ENCODE assay signal across 8 cellular contexts in the genomic region with DNA sequence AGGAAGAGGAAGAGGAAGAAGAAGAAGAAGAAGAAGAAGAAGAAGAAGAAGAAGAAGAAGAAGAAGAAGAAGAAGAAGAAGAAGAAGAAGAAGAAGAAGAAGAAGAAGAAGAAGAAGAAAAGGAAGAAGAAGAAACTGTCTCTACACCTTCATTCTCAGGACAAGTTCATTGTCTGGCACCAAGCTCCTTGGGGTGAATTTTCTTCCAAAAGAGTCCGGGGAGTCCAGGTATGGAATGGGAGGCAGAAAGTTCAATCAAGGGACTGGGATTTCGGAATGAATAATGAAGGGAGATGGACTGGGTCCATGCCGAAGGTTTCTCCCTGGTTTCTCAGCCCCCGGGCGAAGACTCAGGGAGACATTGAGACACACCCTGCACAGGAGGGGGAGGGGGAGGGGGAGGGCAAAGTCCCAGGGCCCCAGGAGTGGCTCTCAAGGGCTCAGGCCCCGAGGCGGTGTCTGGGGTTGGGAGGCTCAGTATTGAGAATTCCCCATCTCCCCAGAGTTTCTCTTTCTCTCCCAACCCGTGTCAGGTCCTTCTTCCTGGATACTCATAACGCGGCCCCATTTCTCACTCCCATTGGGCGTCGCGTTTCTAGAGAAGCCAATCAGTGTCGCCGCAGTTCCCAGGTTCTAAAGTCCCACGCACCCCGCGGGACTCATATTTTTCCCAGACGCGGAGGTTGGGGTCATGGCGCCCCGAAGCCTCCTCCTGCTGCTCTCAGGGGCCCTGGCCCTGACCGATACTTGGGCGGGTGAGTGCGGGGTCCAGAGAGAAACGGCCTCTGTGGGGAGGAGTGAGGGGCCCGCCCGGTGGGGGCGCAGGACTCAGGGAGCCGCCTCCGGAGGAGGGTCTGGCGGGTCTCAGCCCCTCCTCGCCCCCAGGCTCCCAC. TPM values are rescaled to one million over a fixed set of nuclear protein-coding genes. Genes with fewer than 3 reads are reported as not detected.
DNase-seq lines count a peak whose midpoint lies in the region; ATAC-seq and TF ChIP-seq lines count a peak whose summit lies in the region.

A gene (plus strand): TSS at position 662 of the 893 bp plus-strand sequence. CDS start 30 bp downstream, at position 692.

- peak; percentile 90 for DNase-seq in CD14-positive monocyte (ENCODE audit: low spot score)
- DNase-seq in SK-MEL-5 (ENCODE audit: low read depth, low spot score): peak; percentile 93
- DNase-seq in activated naive CD4-positive, alpha-beta T cell treated with anti-CD3 and anti-CD28 coated beads, Interleukin-2, amount 50 U/mL, for 72 hours (ENCODE audit: low spot score in 2 of 2): peak; percentile 77 to 89
- DNase-seq in glutamatergic neuron: peak; percentile 48
- peak; percentile 85 for DNase-seq in omental fat pad (ENCODE audit: low spot score)
- peak; percentile 89 for DNase-seq in superior temporal gyrus (ENCODE audit: extremely low spot score)

- H3K36me3 Mint-ChIP-seq in CD14-positive monocyte (peaks cover 40 to 41% of the 10 kb centered on the region in 2 donors), glutamatergic neuron (ENCODE audit: unreplicated experiment) (no peaks in the 10 kb centered on the region)
- H3K36me3 Mint-ChIP-seq in activated naive CD4-positive, alpha-beta T cell treated with anti-CD3 and anti-CD28 coated beads, Interleukin-2, amount 50 U/mL, for 72 hours: peaks cover 38 to 39% of the 10 kb centered on the region in 2 donors

- H3K27me3 Mint-ChIP-seq in CD14-positive monocyte (ENCODE audit: low read depth in 3 of 3): peaks cover 1 to 5% (median 5%) of the 10 kb centered on the region in 3 donors
- peaks cover 21% of the 10 kb centered on the region for H3K27me3 Mint-ChIP-seq in glutamatergic neuron (ENCODE audit: unreplicated experiment)

- TF ChIP-seq CTCF in CD14-positive monocyte (IDR thresholded peaks at IDR 0.05) (no peak), glutamatergic neuron (IDR thresholded peaks at IDR 0.05; ENCODE audit: partially characterized antibody, unreplicated experiment) (no peak), omental fat pad (IDR thresholded peaks at IDR 0.05) (no peak)

- intact Hi-C loops in CD14-positive monocyte (cut with micrococcal nuclease): loop anchor here in 1 of 2 donors (10.0 kb wide), 1 partner anchor 222 kb away; a partner anchor contains a TSS

- peak within 1 kb of the TSS; percentile 94 to 99 (median 96) for H3K27ac Mint-ChIP-seq in CD14-positive monocyte
- peak within 1 kb of the TSS; percentile 89 for H3K27ac Mint-ChIP-seq in activated naive CD4-positive, alpha-beta T cell treated with anti-CD3 and anti-CD28 coated beads, Interleukin-2, amount 50 U/mL, for 72 hours
- H3K27ac Mint-ChIP-seq in glutamatergic neuron (ENCODE audit: unreplicated experiment): no peak within 1 kb of the TSS

- peak; percentile 81 for ATAC-seq in GM19372 (IDR thresholded peaks at IDR 0.05; ENCODE audit: low read depth, unreplicated experiment)
- ATAC-seq in HG03520 (IDR thresholded peaks at IDR 0.05; ENCODE audit: unreplicated experiment): peak; percentile 89
- ATAC-seq in activated naive CD4-positive, alpha-beta T cell treated with anti-CD3 and anti-CD28 coated beads, Interleukin-2, amount 50 U/mL, for 72 hours: peak; percentile 92
- peak; percentile 98 for ATAC-seq in omental fat pad (ENCODE audit: low FRiP score)

- H3K4me3 Mint-ChIP-seq in CD14-positive monocyte (peak within 1 kb of the TSS; percentile 93 to 95), glutamatergic neuron (ENCODE audit: unreplicated experiment) (peak within 1 kb of the TSS; percentile 70)

- H3K4me1 Mint-ChIP-seq in CD14-positive monocyte: peaks cover 48% of the 10 kb centered on the region
- H3K4me1 Mint-ChIP-seq in glutamatergic neuron (ENCODE audit: low read depth, unreplicated experiment): no peaks in the 10 kb centered on the region

- in situ Hi-C loops in SK-MEL-5 (cut with HindIII; ENCODE audit: low pct_unique_long_range_greater_than_20kb, low sequenced_read_pairs): no loop called here

- H3K9me3 Mint-ChIP-seq in CD14-positive monocyte (peaks cover 0 to 8% (median 1%) of the 10 kb centered on the region in 7 donors), glutamatergic neuron (ENCODE audit: unreplicated experiment) (no peaks in the 10 kb centered on the region)
- H3K9me3 Mint-ChIP-seq in activated naive CD4-positive, alpha-beta T cell treated with anti-CD3 and anti-CD28 coated beads, Interleukin-2, amount 50 U/mL, for 72 hours: no peaks in the 10 kb centered on the region

RNA-seq across cellular contexts. Expression of the gene that starts here (rescaled TPM):
- polyA plus RNA-seq in CD14-positive monocyte: 100 to 1,000 TPM; 283 to 394 TPM
- 28.0 and 30.4 TPM in 2 replicates for total RNA-seq in SK-MEL-5 (2014; rRNA removed; shearing (Covaris generic))
- 28.4 and 31.7 TPM in 2 replicates for polyA plus RNA-seq in SK-MEL-5 (2015; cell fraction: cytosol; rRNA removed)
- 111 and 143 TPM in 2 replicates for polyA plus RNA-seq in SK-MEL-5 (2015; cell fraction: nucleus; rRNA removed)
- total RNA-seq in activated naive CD4-positive, alpha-beta T cell treated with anti-CD3 and anti-CD28 coated beads, Interleukin-2, amount 50 U/mL, for 72 hours: 100 to 1,000 TPM; 220 to 504 TPM
- total RNA-seq in glutamatergic neuron (ENCODE audit: unreplicated experiment) (1.9 TPM), omental fat pad (100 to 1,000 TPM in 1 of 4 donors, 10 to 100 TPM in 3; 44.0 to 211 (median 76.3) TPM)

Comparison
In these comparisons a context has a peak if more than half of its experiments do, and no peak if none do; other contexts are left out.
1. Peak in every context shown above with its lines: DNase-seq and ATAC-seq.
2. RNA of the gene that starts here (total RNA-seq): 220 to 504 TPM in activated naive CD4-positive, alpha-beta T cell treated with anti-CD3 and anti-CD28 coated beads, Interleukin-2, amount 50 U/mL, for 72 hours, 44.0 to 211 TPM in omental fat pad and 28.0 to 30.4 TPM in SK-MEL-5; 1.9 TPM in glutamatergic neuron (single experiment); every median in the first group is over 10 times any median in the second.